ENCODE assay signal across 16 cellular contexts in the genomic region with DNA sequence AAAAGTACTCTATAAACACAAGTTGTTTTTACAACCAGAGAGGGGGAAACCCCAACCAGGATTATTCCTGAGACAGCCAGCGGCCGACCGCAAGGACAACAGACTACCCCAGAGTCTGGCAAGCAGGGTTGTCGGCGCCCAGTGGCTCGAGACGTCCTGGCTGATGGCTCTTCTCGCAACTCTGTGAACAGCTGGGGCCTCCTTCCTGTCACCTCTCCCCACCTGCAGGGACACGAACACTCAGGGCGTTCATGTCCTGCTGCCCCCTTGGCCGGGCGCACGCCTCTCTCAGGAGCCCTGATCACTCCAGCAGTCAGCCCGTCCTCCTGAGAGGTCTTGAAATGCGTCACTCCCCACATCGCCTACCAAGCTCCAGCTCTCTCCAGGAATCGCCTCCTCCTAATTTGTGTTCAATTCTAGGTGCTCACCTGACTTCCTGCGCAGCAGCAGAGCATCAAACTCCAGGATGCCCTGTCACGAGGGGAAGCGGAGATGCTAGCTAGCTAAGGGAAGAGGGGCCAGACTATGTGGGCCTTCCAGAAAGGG.
"Had no signal": no experiment of that assay in that cellular context is flagged by ENCODE, and none has a peak within 500 bp of the region (broad histone marks: within the 10 kb centered on the region; RNA-seq: fewer than 3 reads in every experiment).

No MANE protein-coding gene starts in this region.

- H3K9me3 Mint-ChIP-seq: activated CD4-positive, alpha-beta T cell treated with anti-CD3 and anti-CD28 coated beads, Interleukin-2, amount 10 ng/mL, durations not matched to agents 24 days and 14 days; T-helper 1 cell treated with Interleukin-12 subunit alpha and Interleukin-12 subunit beta and Interleukin-4 antibody, amounts not matched to agents 30 μg/mL and 1 μg/mL, for 36 hours had no signal

- H3K27me3 ChIP-seq: breast epithelium, dorsolateral prefrontal cortex, esophagus muscularis mucosa, ovary had no signal

- H3K27ac ChIP-seq: breast epithelium, esophagus muscularis mucosa, ovary had no signal

- H3K36me3 ChIP-seq: breast epithelium, ovary had no signal

- H3K27me3 Mint-ChIP-seq: activated CD4-positive, alpha-beta T cell treated with anti-CD3 and anti-CD28 coated beads, Interleukin-2, amount 10 ng/mL, durations not matched to agents 24 days and 14 days; activated naive CD8-positive, alpha-beta T cell had no signal

- ATAC-seq: activated CD8-positive, alpha-beta T cell treated with anti-CD3 and anti-CD28 coated beads, Interleukin-2, amount 10 ng/mL, durations not matched to agents 7 days and 5 days had no signal

- H3K27ac Mint-ChIP-seq: activated CD4-positive, alpha-beta T cell treated with anti-CD3 and anti-CD28 coated beads, Interleukin-2, amount 10 ng/mL, durations not matched to agents 24 days and 14 days; activated CD8-positive, alpha-beta T cell treated with anti-CD3 and anti-CD28 coated beads, Interleukin-2, amount 10 ng/mL, durations not matched to agents 7 days and 5 days; activated naive CD8-positive, alpha-beta T cell; T-helper 1 cell treated with Interleukin-12 subunit alpha and Interleukin-12 subunit beta and Interleukin-4 antibody, amounts not matched to agents 30 μg/mL and 1 μg/mL, for 36 hours had no signal

- H3K4me3 Mint-ChIP-seq: activated CD4-positive, alpha-beta T cell treated with anti-CD3 and anti-CD28 coated beads, Interleukin-2, amount 10 ng/mL, durations not matched to agents 24 days and 14 days; activated CD8-positive, alpha-beta T cell treated with anti-CD3 and anti-CD28 coated beads, Interleukin-2, amount 10 ng/mL, durations not matched to agents 7 days and 5 days; activated naive CD8-positive, alpha-beta T cell; T-helper 1 cell treated with Interleukin-12 subunit alpha and Interleukin-12 subunit beta and Interleukin-4 antibody, amounts not matched to agents 30 μg/mL and 1 μg/mL, for 36 hours had no signal

- H3K36me3 Mint-ChIP-seq: activated naive CD8-positive, alpha-beta T cell had no signal

- H3K9me3 ChIP-seq: breast epithelium, esophagus muscularis mucosa, ovary had no signal

- H3K4me3 ChIP-seq: breast epithelium, dorsolateral prefrontal cortex, esophagus muscularis mucosa, ovary had no signal

- DNase-seq: activated CD4-positive, alpha-beta T cell treated with anti-CD3 and anti-CD28 coated beads, Interleukin-2, amount 10 ng/mL, durations not matched to agents 24 days and 14 days; activated CD4-positive, CD25-positive, alpha-beta regulatory T cell; activated CD8-positive, alpha-beta memory T cell treated with anti-CD3 and anti-CD28 coated beads, Interleukin-2, amount 50 U/mL, for 4 hours; activated CD8-positive, alpha-beta T cell treated with anti-CD3 and anti-CD28 coated beads, Interleukin-2, amount 10 ng/mL, durations not matched to agents 7 days and 5 days; activated effector memory CD4-positive, alpha-beta T cell treated with anti-CD3 and anti-CD28 coated beads, Interleukin-2, amount 50 U/mL, for 16 hours; activated T-cell treated with anti-CD3 and anti-CD28 coated beads, Interleukin-2, amount 50 U/mL, for 48 hours; amygdala; hypothalamus; ovary; stimulated activated CD4-positive, alpha-beta T cell treated with anti-CD3 and anti-CD28 coated beads, Interleukin-12 subunit alpha, Interleukin-12 subunit beta, amount 100 ng/mL, for 4 hours; stimulated activated CD4-positive, alpha-beta T cell treated with anti-CD3 and anti-CD28 coated beads, Interleukin-2, amount 100 ng/mL, for 24 hours had no signal
